In the genomic region with DNA sequence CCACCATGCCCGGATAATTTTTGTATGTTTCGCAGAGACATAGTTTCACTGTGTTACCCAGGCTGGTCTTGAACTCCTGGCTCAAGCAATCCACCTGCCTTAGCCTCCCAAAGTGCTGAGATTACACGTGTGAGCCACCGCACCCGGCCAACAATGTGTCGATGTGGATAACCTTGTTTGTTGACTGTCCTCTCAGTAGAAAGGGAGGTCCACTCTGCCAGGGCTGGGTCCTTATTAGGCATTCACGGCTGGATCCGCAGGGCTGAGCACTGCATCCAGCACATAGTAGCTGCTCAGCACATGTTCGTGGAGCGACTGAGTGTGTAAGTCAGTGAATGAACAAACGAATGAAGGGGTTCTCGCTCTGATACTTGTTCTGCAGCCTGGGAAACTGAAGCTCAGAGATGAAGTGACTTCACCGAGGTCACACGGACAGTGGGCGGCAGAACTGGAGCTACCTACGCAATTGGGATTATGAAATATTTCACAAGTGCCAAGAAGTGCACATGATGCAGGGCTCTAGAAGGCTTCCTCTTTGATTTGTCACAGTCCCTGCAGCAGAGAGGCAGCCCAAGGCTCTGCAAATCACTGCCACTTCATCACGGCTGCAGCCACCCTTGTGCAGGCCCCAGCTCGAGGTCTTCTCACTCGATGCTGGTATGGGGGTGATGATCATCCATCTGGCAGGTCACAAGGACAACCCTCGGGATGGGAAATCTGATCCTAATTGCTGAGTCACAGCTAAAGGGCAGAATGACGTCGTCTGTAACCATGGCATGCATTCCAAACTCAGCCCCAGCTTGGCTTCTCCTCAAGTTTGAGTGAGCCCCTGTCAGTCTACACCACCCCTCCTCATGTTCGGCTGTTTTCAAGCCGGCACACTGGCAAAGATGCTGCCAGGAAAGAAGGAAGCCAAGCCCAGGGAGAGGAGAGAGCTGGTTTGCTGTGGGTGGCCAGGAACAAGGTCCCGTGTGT, we compare ENCODE assay signal across 1 cellular context.
TF ChIP-seq lines count a peak whose summit lies in the region.

No MANE protein-coding gene starts in this region.

TF ChIP-seq in HEK293, 187 proteins besides CTCF, POLR2A, EP300 and RAD21 (continued from another document and continues in another):
- TF ChIP-seq, protein P1, sequence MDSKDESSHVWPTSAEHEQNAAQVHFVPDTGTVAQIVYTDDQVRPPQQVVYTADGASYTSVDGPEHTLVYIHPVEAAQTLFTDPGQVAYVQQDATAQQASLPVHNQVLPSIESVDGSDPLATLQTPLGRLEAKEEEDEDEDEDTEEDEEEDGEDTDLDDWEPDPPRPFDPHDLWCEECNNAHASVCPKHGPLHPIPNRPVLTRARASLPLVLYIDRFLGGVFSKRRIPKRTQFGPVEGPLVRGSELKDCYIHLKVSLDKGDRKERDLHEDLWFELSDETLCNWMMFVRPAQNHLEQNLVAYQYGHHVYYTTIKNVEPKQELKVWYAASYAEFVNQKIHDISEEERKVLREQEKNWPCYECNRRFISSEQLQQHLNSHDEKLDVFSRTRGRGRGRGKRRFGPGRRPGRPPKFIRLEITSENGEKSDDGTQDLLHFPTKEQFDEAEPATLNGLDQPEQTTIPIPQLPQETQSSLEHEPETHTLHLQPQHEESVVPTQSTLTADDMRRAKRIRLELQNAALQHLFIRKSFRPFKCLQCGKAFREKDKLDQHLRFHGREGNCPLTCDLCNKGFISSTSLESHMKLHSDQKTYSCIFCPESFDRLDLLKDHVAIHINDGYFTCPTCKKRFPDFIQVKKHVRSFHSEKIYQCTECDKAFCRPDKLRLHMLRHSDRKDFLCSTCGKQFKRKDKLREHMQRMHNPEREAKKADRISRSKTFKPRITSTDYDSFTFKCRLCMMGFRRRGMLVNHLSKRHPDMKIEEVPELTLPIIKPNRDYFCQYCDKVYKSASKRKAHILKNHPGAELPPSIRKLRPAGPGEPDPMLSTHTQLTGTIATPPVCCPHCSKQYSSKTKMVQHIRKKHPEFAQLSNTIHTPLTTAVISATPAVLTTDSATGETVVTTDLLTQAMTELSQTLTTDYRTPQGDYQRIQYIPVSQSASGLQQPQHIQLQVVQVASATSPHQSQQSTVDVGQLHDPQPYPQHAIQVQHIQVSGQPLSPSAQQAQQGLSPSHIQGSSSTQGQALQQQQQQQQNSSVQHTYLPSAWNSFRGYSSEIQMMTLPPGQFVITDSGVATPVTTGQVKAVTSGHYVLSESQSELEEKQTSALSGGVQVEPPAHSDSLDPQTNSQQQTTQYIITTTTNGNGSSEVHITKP (tag by site-specific recombination; IDR thresholded peaks at IDR 0.05), result peak; percentile 91
- TF ChIP-seq, protein P2, sequence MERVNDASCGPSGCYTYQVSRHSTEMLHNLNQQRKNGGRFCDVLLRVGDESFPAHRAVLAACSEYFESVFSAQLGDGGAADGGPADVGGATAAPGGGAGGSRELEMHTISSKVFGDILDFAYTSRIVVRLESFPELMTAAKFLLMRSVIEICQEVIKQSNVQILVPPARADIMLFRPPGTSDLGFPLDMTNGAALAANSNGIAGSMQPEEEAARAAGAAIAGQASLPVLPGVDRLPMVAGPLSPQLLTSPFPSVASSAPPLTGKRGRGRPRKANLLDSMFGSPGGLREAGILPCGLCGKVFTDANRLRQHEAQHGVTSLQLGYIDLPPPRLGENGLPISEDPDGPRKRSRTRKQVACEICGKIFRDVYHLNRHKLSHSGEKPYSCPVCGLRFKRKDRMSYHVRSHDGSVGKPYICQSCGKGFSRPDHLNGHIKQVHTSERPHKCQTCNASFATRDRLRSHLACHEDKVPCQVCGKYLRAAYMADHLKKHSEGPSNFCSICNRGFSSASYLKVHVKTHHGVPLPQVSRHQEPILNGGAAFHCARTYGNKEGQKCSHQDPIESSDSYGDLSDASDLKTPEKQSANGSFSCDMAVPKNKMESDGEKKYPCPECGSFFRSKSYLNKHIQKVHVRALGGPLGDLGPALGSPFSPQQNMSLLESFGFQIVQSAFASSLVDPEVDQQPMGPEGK (tag by site-specific recombination; IDR thresholded peaks at IDR 0.05), result peak; percentile 85
- TF ChIP-seq ZBTB20 (tag by site-specific recombination; IDR thresholded peaks at IDR 0.05) (peak; percentile 38; the same call in 1 of the 2 replicates), ZNF473 (tag by site-specific recombination; IDR thresholded peaks at IDR 0.05) (no peak), ZNF2 (tag by site-specific recombination; IDR thresholded peaks at IDR 0.05) (peak; percentile 29; the same call in 1 of the 2 replicates), ZSCAN23 (tag by site-specific recombination; IDR thresholded peaks at IDR 0.05) (peak; percentile 79), SCRT1 (tag by site-specific recombination; IDR thresholded peaks at IDR 0.05; ENCODE audit: borderline replicate concordance) (no peak), GFI1B (tag by site-specific recombination; IDR thresholded peaks at IDR 0.05) (peak; percentile 70), YY2 (tag by site-specific recombination; IDR thresholded peaks at IDR 0.05) (no peak), ZNF366 (tag by site-specific recombination; conservative IDR thresholded peaks at IDR 0.05) (peak; percentile 79), GLIS2 (tag by site-specific recombination; IDR thresholded peaks at IDR 0.05) (no peak; the same call in 1 of the 2 replicates), MZF1 (tag by site-specific recombination; IDR thresholded peaks at IDR 0.05; ENCODE audit: borderline replicate concordance) (no peak), ZFP69B (tag by site-specific recombination; IDR thresholded peaks at IDR 0.05) (0 out of 2 replicates have a peak, but pooled peaks have one; percentile 37), ZBTB21 (tag by site-specific recombination; IDR thresholded peaks at IDR 0.05) (peak; percentile 98), OSR2 (tag by site-specific recombination; IDR thresholded peaks at IDR 0.05) (no peak), ZNF660 (tag by site-specific recombination; IDR thresholded peaks at IDR 0.05) (peak; percentile 76), ZNF792 (tag by site-specific recombination; IDR thresholded peaks at IDR 0.05) (no peak), ZFHX2 (tag by site-specific recombination; conservative IDR thresholded peaks at IDR 0.05) (peak; percentile 94), ZNF785 (tag by site-specific recombination; IDR thresholded peaks at IDR 0.05) (no peak), KLF9 (tag by site-specific recombination; IDR thresholded peaks at IDR 0.05; ENCODE audit: low read depth) (0 out of 2 replicates have a peak, but pooled peaks have one; percentile 13), ZNF623 (tag by site-specific recombination; IDR thresholded peaks at IDR 0.05) (no peak), ZNF837 (tag by site-specific recombination; IDR thresholded peaks at IDR 0.05) (no peak), ZNF629 (tag by site-specific recombination; IDR thresholded peaks at IDR 0.05) (peak; percentile 98), ZNF76 (tag by site-specific recombination; IDR thresholded peaks at IDR 0.05; ENCODE audit: borderline replicate concordance, low read depth) (peak; percentile 16; the same call in 1 of the 2 replicates), ZXDB (tag by site-specific recombination; IDR thresholded peaks at IDR 0.05) (peak; percentile 73), GLIS1 (tag by site-specific recombination; IDR thresholded peaks at IDR 0.05) (peak; percentile 32; the same call in 1 of the 2 replicates), ZNF624 (tag by site-specific recombination; IDR thresholded peaks at IDR 0.05) (no peak), ZNF341 (tag by site-specific recombination; IDR thresholded peaks at IDR 0.05; ENCODE audit: low read depth) (no peak), ZNF24 (tag by site-specific recombination; IDR thresholded peaks at IDR 0.05) (peak; percentile 83), ZNF157 (tag by site-specific recombination; IDR thresholded peaks at IDR 0.05) (no peak)
- TF ChIP-seq, protein P3, sequence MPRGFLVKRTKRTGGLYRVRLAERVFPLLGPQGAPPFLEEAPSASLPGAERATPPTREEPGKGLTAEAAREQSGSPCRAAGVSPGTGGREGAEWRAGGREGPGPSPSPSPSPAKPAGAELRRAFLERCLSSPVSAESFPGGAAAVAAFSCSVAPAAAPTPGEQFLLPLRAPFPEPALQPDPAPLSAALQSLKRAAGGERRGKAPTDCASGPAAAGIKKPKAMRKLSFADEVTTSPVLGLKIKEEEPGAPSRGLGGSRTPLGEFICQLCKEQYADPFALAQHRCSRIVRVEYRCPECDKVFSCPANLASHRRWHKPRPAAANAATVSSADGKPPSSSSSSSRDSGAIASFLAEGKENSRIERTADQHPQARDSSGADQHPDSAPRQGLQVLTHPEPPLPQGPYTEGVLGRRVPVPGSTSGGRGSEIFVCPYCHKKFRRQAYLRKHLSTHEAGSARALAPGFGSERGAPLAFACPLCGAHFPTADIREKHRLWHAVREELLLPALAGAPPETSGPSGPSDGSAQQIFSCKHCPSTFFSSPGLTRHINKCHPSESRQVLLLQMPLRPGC (tag by site-specific recombination; IDR thresholded peaks at IDR 0.05), result peak; percentile 73; the same call in 1 of the 2 replicates
- TF ChIP-seq, protein P4, sequence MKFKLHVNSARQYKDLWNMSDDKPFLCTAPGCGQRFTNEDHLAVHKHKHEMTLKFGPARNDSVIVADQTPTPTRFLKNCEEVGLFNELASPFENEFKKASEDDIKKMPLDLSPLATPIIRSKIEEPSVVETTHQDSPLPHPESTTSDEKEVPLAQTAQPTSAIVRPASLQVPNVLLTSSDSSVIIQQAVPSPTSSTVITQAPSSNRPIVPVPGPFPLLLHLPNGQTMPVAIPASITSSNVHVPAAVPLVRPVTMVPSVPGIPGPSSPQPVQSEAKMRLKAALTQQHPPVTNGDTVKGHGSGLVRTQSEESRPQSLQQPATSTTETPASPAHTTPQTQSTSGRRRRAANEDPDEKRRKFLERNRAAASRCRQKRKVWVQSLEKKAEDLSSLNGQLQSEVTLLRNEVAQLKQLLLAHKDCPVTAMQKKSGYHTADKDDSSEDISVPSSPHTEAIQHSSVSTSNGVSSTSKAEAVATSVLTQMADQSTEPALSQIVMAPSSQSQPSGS (tag by site-specific recombination; IDR thresholded peaks at IDR 0.05; ENCODE audit: low read depth), result peak; percentile 96
- TF ChIP-seq, protein P5, sequence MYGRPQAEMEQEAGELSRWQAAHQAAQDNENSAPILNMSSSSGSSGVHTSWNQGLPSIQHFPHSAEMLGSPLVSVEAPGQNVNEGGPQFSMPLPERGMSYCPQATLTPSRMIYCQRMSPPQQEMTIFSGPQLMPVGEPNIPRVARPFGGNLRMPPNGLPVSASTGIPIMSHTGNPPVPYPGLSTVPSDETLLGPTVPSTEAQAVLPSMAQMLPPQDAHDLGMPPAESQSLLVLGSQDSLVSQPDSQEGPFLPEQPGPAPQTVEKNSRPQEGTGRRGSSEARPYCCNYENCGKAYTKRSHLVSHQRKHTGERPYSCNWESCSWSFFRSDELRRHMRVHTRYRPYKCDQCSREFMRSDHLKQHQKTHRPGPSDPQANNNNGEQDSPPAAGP (tag by site-specific recombination; IDR thresholded peaks at IDR 0.05), result 0 out of 2 replicates have a peak, but pooled peaks have one; percentile 73
- TF ChIP-seq, protein P6, sequence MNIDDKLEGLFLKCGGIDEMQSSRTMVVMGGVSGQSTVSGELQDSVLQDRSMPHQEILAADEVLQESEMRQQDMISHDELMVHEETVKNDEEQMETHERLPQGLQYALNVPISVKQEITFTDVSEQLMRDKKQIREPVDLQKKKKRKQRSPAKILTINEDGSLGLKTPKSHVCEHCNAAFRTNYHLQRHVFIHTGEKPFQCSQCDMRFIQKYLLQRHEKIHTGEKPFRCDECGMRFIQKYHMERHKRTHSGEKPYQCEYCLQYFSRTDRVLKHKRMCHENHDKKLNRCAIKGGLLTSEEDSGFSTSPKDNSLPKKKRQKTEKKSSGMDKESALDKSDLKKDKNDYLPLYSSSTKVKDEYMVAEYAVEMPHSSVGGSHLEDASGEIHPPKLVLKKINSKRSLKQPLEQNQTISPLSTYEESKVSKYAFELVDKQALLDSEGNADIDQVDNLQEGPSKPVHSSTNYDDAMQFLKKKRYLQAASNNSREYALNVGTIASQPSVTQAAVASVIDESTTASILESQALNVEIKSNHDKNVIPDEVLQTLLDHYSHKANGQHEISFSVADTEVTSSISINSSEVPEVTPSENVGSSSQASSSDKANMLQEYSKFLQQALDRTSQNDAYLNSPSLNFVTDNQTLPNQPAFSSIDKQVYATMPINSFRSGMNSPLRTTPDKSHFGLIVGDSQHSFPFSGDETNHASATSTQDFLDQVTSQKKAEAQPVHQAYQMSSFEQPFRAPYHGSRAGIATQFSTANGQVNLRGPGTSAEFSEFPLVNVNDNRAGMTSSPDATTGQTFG (tag by site-specific recombination; IDR thresholded peaks at IDR 0.05; ENCODE audit: borderline replicate concordance), result no peak
- TF ChIP-seq, protein P7, sequence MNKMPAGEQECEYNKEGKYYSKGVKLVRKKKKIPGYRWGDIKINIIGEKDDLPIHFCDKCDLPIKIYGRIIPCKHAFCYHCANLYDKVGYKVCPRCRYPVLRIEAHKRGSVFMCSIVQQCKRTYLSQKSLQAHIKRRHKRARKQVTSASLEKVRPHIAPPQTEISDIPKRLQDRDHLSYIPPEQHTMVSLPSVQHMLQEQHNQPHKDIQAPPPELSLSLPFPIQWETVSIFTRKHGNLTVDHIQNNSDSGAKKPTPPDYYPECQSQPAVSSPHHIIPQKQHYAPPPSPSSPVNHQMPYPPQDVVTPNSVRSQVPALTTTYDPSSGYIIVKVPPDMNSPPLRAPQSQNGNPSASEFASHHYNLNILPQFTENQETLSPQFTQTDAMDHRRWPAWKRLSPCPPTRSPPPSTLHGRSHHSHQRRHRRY (tag by site-specific recombination; IDR thresholded peaks at IDR 0.05), result no peak
- TF ChIP-seq, protein P8, sequence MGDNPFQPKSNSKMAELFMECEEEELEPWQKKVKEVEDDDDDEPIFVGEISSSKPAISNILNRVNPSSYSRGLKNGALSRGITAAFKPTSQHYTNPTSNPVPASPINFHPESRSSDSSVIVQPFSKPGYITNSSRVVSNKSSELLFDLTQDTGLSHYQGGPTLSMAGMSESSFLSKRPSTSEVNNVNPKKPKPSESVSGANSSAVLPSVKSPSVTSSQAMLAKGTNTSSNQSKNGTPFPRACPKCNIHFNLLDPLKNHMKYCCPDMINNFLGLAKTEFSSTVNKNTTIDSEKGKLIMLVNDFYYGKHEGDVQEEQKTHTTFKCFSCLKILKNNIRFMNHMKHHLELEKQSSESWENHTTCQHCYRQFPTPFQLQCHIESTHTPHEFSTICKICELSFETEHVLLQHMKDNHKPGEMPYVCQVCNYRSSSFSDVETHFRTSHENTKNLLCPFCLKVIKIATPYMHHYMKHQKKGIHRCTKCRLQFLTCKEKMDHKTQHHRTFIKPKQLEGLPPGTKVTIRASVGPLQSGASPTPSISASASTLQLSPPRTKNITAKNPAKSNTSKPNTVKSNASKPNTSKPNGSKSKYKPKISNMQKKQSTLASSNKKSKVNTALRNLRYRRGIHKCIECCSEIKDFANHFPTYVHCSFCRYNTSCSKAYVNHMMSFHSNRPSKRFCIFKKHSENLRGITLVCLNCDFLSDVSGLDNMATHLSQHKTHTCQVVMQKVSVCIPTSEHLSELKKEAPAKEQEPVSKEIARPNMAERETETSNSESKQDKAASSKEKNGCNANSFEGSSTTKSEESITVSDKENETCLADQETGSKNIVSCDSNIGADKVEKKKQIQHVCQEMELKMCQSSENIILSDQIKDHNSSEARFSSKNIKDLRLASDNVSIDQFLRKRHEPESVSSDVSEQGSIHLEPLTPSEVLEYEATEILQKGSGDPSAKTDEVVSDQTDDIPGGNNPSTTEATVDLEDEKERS (tag by site-specific recombination; IDR thresholded peaks at IDR 0.05), result no peak
